12 cellular contexts compared by ENCODE assay signal in genomic region chr1:94949681-94950661, GRCh38. TPM values are rescaled to one million over a fixed set of nuclear protein-coding genes. Genes with fewer than 3 reads are reported as not detected.
DNase-seq lines count a peak whose midpoint lies in the region; ATAC-seq and TF ChIP-seq lines count a peak whose summit lies in the region.
"Had no signal": no experiment of that assay in that cellular context is flagged by ENCODE, and none has a peak within 500 bp of the region (broad histone marks: within the 10 kb centered on the region; RNA-seq: fewer than 3 reads in every experiment).

No MANE protein-coding gene starts in this region.

- no peak for TF ChIP-seq POLR2A in testis (IDR thresholded peaks at IDR 0.05)

- ATAC-seq in lower lobe of right lung (peak; percentile 65 to 84), GM19455 (IDR thresholded peaks at IDR 0.05; ENCODE audit: unreplicated experiment) (no peak), HG02840 (IDR thresholded peaks at IDR 0.05; ENCODE audit: low FRiP score, unreplicated experiment) (no peak)

- no peak overlapping the region for H3K4me3 ChIP-seq in SJCRH30
- H3K4me3 ChIP-seq in lower lobe of right lung = no peak overlapping the region
- H3K4me3 ChIP-seq in testis = no peak overlapping the region
- H3K4me3 ChIP-seq: dorsolateral prefrontal cortex had no signal

- H3K36me3 ChIP-seq in SJCRH30 (no peaks in the 10 kb centered on the region), lower lobe of right lung (no peaks in the 10 kb centered on the region), testis (ENCODE audit: low read depth, missing control alignments) (no peaks in the 10 kb centered on the region)

- in situ Hi-C loops in GM13976 (cut with MboI; ENCODE audit: low sequenced_read_pairs, unreplicated experiment) = no loop called here

- H3K27ac ChIP-seq in SJCRH30 (no peak overlapping the region), lower lobe of right lung (no peak overlapping the region), testis (no peak overlapping the region)
- H3K27ac ChIP-seq: dorsolateral prefrontal cortex had no signal

- H3K27me3 ChIP-seq in SJCRH30 (no peaks in the 10 kb centered on the region), lower lobe of right lung (ENCODE audit: low read depth) (no peaks in the 10 kb centered on the region), testis (no peaks in the 10 kb centered on the region)
- H3K27me3 ChIP-seq: dorsolateral prefrontal cortex had no signal

- 67 to 68% methylated on average over 4 of the region's 4 CpGs for WGBS in testis, 2 donors

- intact Hi-C loops in lower lobe of right lung (cut with DNase I) (no loop called here), testis (cut with DNase I; ENCODE audit: low total_unique reads) (no loop called here)

- H3K9me3 ChIP-seq in SJCRH30 (replicated peaks) = peaks cover 3% of the 10 kb centered on the region; the same call in 1 of the 2 replicates
- H3K9me3 ChIP-seq in lower lobe of right lung = no peaks in the 10 kb centered on the region
- no peaks in the 10 kb centered on the region for H3K9me3 ChIP-seq in testis

- DNase-seq in DMS79 treated with DMSO at 0.1 percent for 48 hours (lab: John Stamatoyannopoulos, UW) (peak; percentile 66), NCI-H187 treated with DMSO at 0.1 percent for 48 hours (lab: John Stamatoyannopoulos, UW) (peak; percentile 68), SJCRH30 (peak; percentile 21 to 54), lower lobe of right lung (no peak), GM13976 (ENCODE audit: low spot score) (no peak), testis (no peak)
- DNase-seq: activated naive CD4-positive, alpha-beta T cell; CD4-positive, CD25-positive, alpha-beta regulatory T cell; dorsolateral prefrontal cortex; NK-92 treated with Interleukin-12 subunit alpha and Interleukin-12 subunit beta, amount 100 ng/mL, for 24 hours had no signal

- TF ChIP-seq CTCF in lower lobe of right lung (IDR thresholded peaks at IDR 0.05) (no peak), GM13976 (IDR thresholded peaks at IDR 0.05; ENCODE audit: borderline replicate concordance, control extremely low read depth, extremely low read depth, insufficient read depth, missing control alignments) (no peak), testis (IDR thresholded peaks at IDR 0.05) (no peak)

- H3K4me1 ChIP-seq in SJCRH30 (no peaks in the 10 kb centered on the region; the same call in none of the 2 replicates), lower lobe of right lung (peaks cover 3% of the 10 kb centered on the region), testis (peaks cover 2% of the 10 kb centered on the region)

RNA-seq across cellular contexts. Expression of gene CNN3, which starts 23.1 kb away (rescaled TPM):
- total RNA-seq in SJCRH30 (2014; rRNA removed; shearing (Covaris generic)) = 380 and 387 TPM in 2 replicates
- total RNA-seq in lower lobe of right lung (151 TPM), testis (10 to 100 TPM; 45.9 to 61.4 TPM)
- 114 TPM for polyA plus RNA-seq in testis (ENCODE audit: insufficient read depth, low read depth, low replicate concordance)

Comparison
In these comparisons a context has a peak if more than half of its experiments do, and no peak if none do; other contexts are left out.
1. DNase-seq: peak in DMS79 treated with DMSO at 0.1 percent for 48 hours (single experiment), NCI-H187 treated with DMSO at 0.1 percent for 48 hours (single experiment) and SJCRH30 (2 of 2); none in lower lobe of right lung (single experiment), GM13976 (single experiment) and testis (single experiment).
2. ATAC-seq: peak in lower lobe of right lung (2 of 2); none in GM19455 (single experiment) and HG02840 (single experiment).